In the genomic region with DNA sequence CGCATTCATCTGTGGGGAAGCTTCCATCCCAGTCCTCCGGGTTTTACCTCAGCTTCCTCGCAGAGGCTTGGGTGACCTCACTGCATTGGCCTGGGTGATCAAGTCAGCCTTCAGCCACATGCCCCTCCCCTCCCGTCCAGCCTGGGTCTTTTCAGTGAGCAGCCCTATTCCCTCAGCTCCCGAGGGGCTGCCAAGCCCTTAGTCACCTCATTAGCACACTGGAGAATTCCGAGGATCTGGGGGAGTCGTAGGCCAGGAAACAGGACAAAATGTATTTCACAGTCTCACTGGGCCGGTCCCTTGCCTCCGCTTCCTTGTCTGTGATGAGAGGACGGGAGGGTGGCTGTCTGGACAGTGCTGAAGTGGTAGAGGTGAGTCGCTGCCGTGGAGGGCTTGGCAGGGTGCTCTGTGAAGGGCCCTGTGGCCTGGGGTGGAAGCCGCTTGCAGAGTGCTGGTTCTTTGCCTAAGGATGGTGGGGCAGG, we compare ENCODE assay signal across 8 cellular contexts. TPM values are rescaled to one million over a fixed set of nuclear protein-coding genes. Genes with fewer than 3 reads are reported as not detected.
DNase-seq lines count a peak whose midpoint lies in the region; TF ChIP-seq lines count a peak whose summit lies in the region.

No MANE protein-coding gene starts in this region.

- POLR2A ChIA-PET in AG04450 (lab: Yijun Ruan, JAX): interaction anchor here (0.6 to 1.4 kb wide), 3 partner anchors 20 to 42 kb away, joined by 3 to 5 read pairs (median 4); a partner anchor contains a TSS

- no peak for TF ChIP-seq CTCF in AG04450 (IDR thresholded peaks at IDR 0.05; ENCODE audit: low read depth, low read length)

- CTCF ChIA-PET in AG04450 (lab: Charles Lee): interaction anchor here (0.8 to 2.0 kb wide), 3 partner anchors 13 to 42 kb away, joined by 3 to 9 read pairs (median 3); no protein-coding TSS in a partner anchor

- DNase-seq in AG04450 (ENCODE audit: low read depth, low spot score): peak; percentile 32
- peak; percentile 81 for DNase-seq in LHCN-M2 (ENCODE audit: low read depth)
- peak; percentile 66 for DNase-seq in fibroblast of gingiva (ENCODE audit: low read depth)
- peak; percentile 68 for DNase-seq in myocyte (ENCODE audit: low read depth)
- DNase-seq in stimulated activated CD4-positive, alpha-beta T cell treated with anti-CD3 and anti-CD28 coated beads, Interleukin-1b, Interleukin-23, amount 100 ng/mL, for 48 hours: no peak
- no peak for DNase-seq in COR-L47 (lab: John Stamatoyannopoulos, UW)
- DNase-seq in cortex of kidney (lab: John Stamatoyannopoulos, UW): no peak
- DNase-seq in effector CD8-positive, alpha-beta T cell (lab: John Stamatoyannopoulos, UW): no peak

- peak overlapping the region; percentile 39 for H3K27ac ChIP-seq in AG04450 (ENCODE audit: low read depth, low read length)

- no peak overlapping the region for H3K4me3 ChIP-seq in AG04450 (ENCODE audit: low read depth, low read length)

- no peaks in the 10 kb centered on the region; the same call in none of the 2 replicates for H3K9me3 ChIP-seq in AG04450 (ENCODE audit: control insufficient read depth, insufficient read depth, low read length)

- no peaks in the 10 kb centered on the region for H3K27me3 ChIP-seq in AG04450 (ENCODE audit: control insufficient read depth, insufficient read depth, low read length)

RNA-seq across cellular contexts. Expression of a gene that starts 19.9 kb away (rescaled TPM):
- 7.7 and 10.6 TPM in 2 replicates for polyA plus RNA-seq in AG04450 (2011; rRNA removed)
- 30.3 and 31.2 TPM in 2 replicates for polyA minus RNA-seq in AG04450 (2011; rRNA and poly(A)+ RNA removed)
- 15.0 and 15.8 TPM in 2 replicates for total RNA-seq in LHCN-M2 (2014; rRNA removed)
- polyA plus RNA-seq in LHCN-M2 (2012): 17.9 TPM
- total RNA-seq in myocyte: 25.8 and 41.9 TPM in 2 replicates
- polyA plus RNA-seq in myocyte (2012): 51.5 TPM

Comparison
In these comparisons a context has a peak if more than half of its experiments do, and no peak if none do; other contexts are left out.
1. DNase-seq: peak in AG04450 (single experiment), LHCN-M2 (single experiment), fibroblast of gingiva (single experiment) and myocyte (single experiment); none in stimulated activated CD4-positive, alpha-beta T cell treated with anti-CD3 and anti-CD28 coated beads, Interleukin-1b, Interleukin-23, amount 100 ng/mL, for 48 hours (single experiment), COR-L47 (single experiment), cortex of kidney (single experiment) and effector CD8-positive, alpha-beta T cell (single experiment).